In genomic region chr15:65097651-65098263, GRCh38 we compare ENCODE assay signal across 24 cellular contexts. TPM values are rescaled to one million over a fixed set of nuclear protein-coding genes. Genes with fewer than 3 reads are reported as not detected.
"Had no signal": no experiment of that assay in that cellular context is flagged by ENCODE, and none has a peak within 500 bp of the region (broad histone marks: within the 10 kb centered on the region; RNA-seq: fewer than 3 reads in every experiment).

No MANE protein-coding gene starts in this region.

- H3K4me1 ChIP-seq: breast epithelium had no signal

- DNase-seq: activated CD4-positive, alpha-beta memory T cell treated with anti-CD3 and anti-CD28 coated beads for 36 hours; activated CD4-positive, alpha-beta T cell treated with anti-CD3 and anti-CD28 coated beads, Interleukin-2, amount 10 ng/mL, durations not matched to agents 7 days and 5 days; activated CD4-positive, CD25-positive, alpha-beta regulatory T cell; activated CD8-positive, alpha-beta memory T cell treated with anti-CD3 and anti-CD28 coated beads for 24 hours; activated naive CD4-positive, alpha-beta T cell treated with anti-CD3 and anti-CD28 coated beads for 36 hours; activated naive CD8-positive, alpha-beta T cell treated with anti-CD3 and anti-CD28 coated beads for 36 hours; activated T-cell treated with anti-CD3 and anti-CD28 coated beads, Interleukin-2, amount 50 U/mL, for 72 hours; central memory CD4-positive, alpha-beta T cell; NCI-H1092; NCI-H1417; NCI-H1930; NCI-H2171; NCI-H226; NCI-H526 treated with DMSO at 0.1 percent for 48 hours; OCI-M1; SHP77 treated with DMSO at 0.1 percent for 48 hours; T-helper 2 cell had no signal

- H3K27me3 ChIP-seq: breast epithelium, Peyer's patch had no signal

- H3K4me3 ChIP-seq: breast epithelium, Peyer's patch had no signal

- ATAC-seq: activated T-cell treated with anti-CD3 and anti-CD28 coated beads, Interleukin-2, amount 50 U/mL, for 72 hours had no signal

- H3K9me3 ChIP-seq: breast epithelium, Peyer's patch had no signal

- H3K27ac Mint-ChIP-seq: activated CD4-positive, alpha-beta memory T cell treated with anti-CD3 and anti-CD28 coated beads for 36 hours; activated CD4-positive, alpha-beta T cell treated with anti-CD3 and anti-CD28 coated beads, Interleukin-2, amount 10 ng/mL, durations not matched to agents 7 days and 5 days; activated naive CD4-positive, alpha-beta T cell treated with anti-CD3 and anti-CD28 coated beads for 36 hours; activated naive CD8-positive, alpha-beta T cell treated with anti-CD3 and anti-CD28 coated beads for 36 hours; activated T-cell treated with anti-CD3 and anti-CD28 coated beads, Interleukin-2, amount 50 U/mL, for 72 hours had no signal

- H3K27ac ChIP-seq: breast epithelium, KMS-11, Peyer's patch, RWPE1, VCaP had no signal

- H3K27me3 Mint-ChIP-seq: activated CD4-positive, alpha-beta memory T cell treated with anti-CD3 and anti-CD28 coated beads for 36 hours; activated CD4-positive, alpha-beta T cell treated with anti-CD3 and anti-CD28 coated beads, Interleukin-2, amount 10 ng/mL, durations not matched to agents 7 days and 5 days; activated naive CD8-positive, alpha-beta T cell treated with anti-CD3 and anti-CD28 coated beads for 36 hours had no signal

- H3K4me3 Mint-ChIP-seq: activated CD4-positive, alpha-beta memory T cell treated with anti-CD3 and anti-CD28 coated beads for 36 hours; activated CD4-positive, alpha-beta T cell treated with anti-CD3 and anti-CD28 coated beads, Interleukin-2, amount 10 ng/mL, durations not matched to agents 7 days and 5 days; activated naive CD4-positive, alpha-beta T cell treated with anti-CD3 and anti-CD28 coated beads for 36 hours; activated naive CD8-positive, alpha-beta T cell treated with anti-CD3 and anti-CD28 coated beads for 36 hours; activated T-cell treated with anti-CD3 and anti-CD28 coated beads, Interleukin-2, amount 50 U/mL, for 72 hours had no signal

- H3K9me3 Mint-ChIP-seq: activated CD4-positive, alpha-beta memory T cell treated with anti-CD3 and anti-CD28 coated beads for 36 hours; activated CD4-positive, alpha-beta T cell treated with anti-CD3 and anti-CD28 coated beads, Interleukin-2, amount 10 ng/mL, durations not matched to agents 7 days and 5 days; activated naive CD4-positive, alpha-beta T cell treated with anti-CD3 and anti-CD28 coated beads for 36 hours; activated naive CD8-positive, alpha-beta T cell treated with anti-CD3 and anti-CD28 coated beads for 36 hours; activated T-cell treated with anti-CD3 and anti-CD28 coated beads, Interleukin-2, amount 50 U/mL, for 72 hours had no signal

RNA-seq across cellular contexts. Expression of gene KBTBD13, which starts 21.2 kb away (rescaled TPM):
- total RNA-seq: activated CD4-positive, alpha-beta memory T cell treated with anti-CD3 and anti-CD28 coated beads for 36 hours; activated CD4-positive, alpha-beta T cell treated with anti-CD3 and anti-CD28 coated beads, Interleukin-2, amount 10 ng/mL, durations not matched to agents 7 days and 5 days; activated naive CD4-positive, alpha-beta T cell treated with anti-CD3 and anti-CD28 coated beads for 36 hours; activated naive CD8-positive, alpha-beta T cell treated with anti-CD3 and anti-CD28 coated beads for 36 hours; activated T-cell treated with anti-CD3 and anti-CD28 coated beads, Interleukin-2, amount 50 U/mL, for 72 hours; MCF 10A; NCI-H460 had no signal

RNA-seq across cellular contexts. Expression of gene RASL12, which starts 30.0 kb away (rescaled TPM):
- total RNA-seq: activated CD4-positive, alpha-beta memory T cell treated with anti-CD3 and anti-CD28 coated beads for 36 hours; activated CD4-positive, alpha-beta T cell treated with anti-CD3 and anti-CD28 coated beads, Interleukin-2, amount 10 ng/mL, durations not matched to agents 7 days and 5 days; activated naive CD4-positive, alpha-beta T cell treated with anti-CD3 and anti-CD28 coated beads for 36 hours; activated naive CD8-positive, alpha-beta T cell treated with anti-CD3 and anti-CD28 coated beads for 36 hours; activated T-cell treated with anti-CD3 and anti-CD28 coated beads, Interleukin-2, amount 50 U/mL, for 72 hours; MCF 10A had no signal

RNA-seq across cellular contexts. Expression of gene SLC51B, which starts 52.6 kb away (rescaled TPM):
- total RNA-seq: activated CD4-positive, alpha-beta memory T cell treated with anti-CD3 and anti-CD28 coated beads for 36 hours; activated CD4-positive, alpha-beta T cell treated with anti-CD3 and anti-CD28 coated beads, Interleukin-2, amount 10 ng/mL, durations not matched to agents 7 days and 5 days; activated naive CD4-positive, alpha-beta T cell treated with anti-CD3 and anti-CD28 coated beads for 36 hours; activated naive CD8-positive, alpha-beta T cell treated with anti-CD3 and anti-CD28 coated beads for 36 hours; activated T-cell treated with anti-CD3 and anti-CD28 coated beads, Interleukin-2, amount 50 U/mL, for 72 hours; breast epithelium; MCF 10A had no signal
